ENCODE assay signal across 11 cellular contexts in the genomic region with DNA sequence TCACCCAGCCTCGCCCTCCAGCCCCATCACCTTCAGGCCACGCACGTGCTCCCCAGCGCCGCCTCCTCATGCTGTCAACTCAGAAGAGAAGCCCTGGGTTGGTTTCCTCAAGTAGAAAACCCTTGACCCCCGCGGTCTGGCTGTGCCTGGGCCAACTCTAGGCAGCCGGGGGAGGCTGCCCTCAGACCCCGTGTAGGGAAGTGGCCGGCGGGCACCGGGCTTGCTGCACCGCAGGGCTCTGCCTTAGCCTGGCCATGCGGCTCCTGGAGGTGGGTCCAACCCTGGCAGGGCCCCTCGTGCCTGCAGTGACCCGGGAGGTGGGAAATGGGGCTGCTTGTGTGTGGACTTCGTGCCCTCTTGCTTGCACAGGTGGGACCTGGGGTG.
DNase-seq lines count a peak whose midpoint lies in the region; ATAC-seq and TF ChIP-seq lines count a peak whose summit lies in the region.
"Had no signal": no experiment of that assay in that cellular context is flagged by ENCODE, and none has a peak within 500 bp of the region (broad histone marks: within the 10 kb centered on the region; RNA-seq: fewer than 3 reads in every experiment).

No MANE protein-coding gene starts in this region.

- no peaks in the 10 kb centered on the region for H3K9me3 Mint-ChIP-seq in progenitor cell of endocrine pancreas (ENCODE audit: low read depth)

- DNase-seq in BE2C (no peak), choroid plexus epithelial cell (ENCODE audit: low read depth) (no peak), progenitor cell of endocrine pancreas (ENCODE audit: low spot score, unreplicated experiment) (no peak)
- DNase-seq: DMS153, NCI-H187 had no signal

- H3K27ac Mint-ChIP-seq in progenitor cell of endocrine pancreas = no peak overlapping the region

- H3K4me3 Mint-ChIP-seq in progenitor cell of endocrine pancreas (ENCODE audit: low read depth) = peak overlapping the region; percentile 31

- H3K9ac ChIP-seq in HUES48 (ENCODE audit: low read depth, low read length) = no peak overlapping the region

- H3K4me3 ChIP-seq in BE2C (ENCODE audit: low read depth, low read length) (peak overlapping the region; percentile 51), HUES48 (ENCODE audit: low read depth, low read length) (peak overlapping the region; percentile 35; the same call in 1 of the 2 replicates), choroid plexus epithelial cell (ENCODE audit: low read depth, low read length) (peak overlapping the region; percentile 11)
- H3K4me3 ChIP-seq: lung had no signal

- TF ChIP-seq CTCF in BE2C (IDR thresholded peaks at IDR 0.05; ENCODE audit: low read depth, low read length) (no peak), choroid plexus epithelial cell (conservative IDR thresholded peaks at IDR 0.05; ENCODE audit: low read depth, low read length) (no peak), progenitor cell of endocrine pancreas (IDR thresholded peaks at IDR 0.05; ENCODE audit: unreplicated experiment) (no peak)

- H3K27me3 ChIP-seq in BE2C = no peaks in the 10 kb centered on the region
- peaks cover 57% of the 10 kb centered on the region for H3K27me3 ChIP-seq in HUES48 (ENCODE audit: control insufficient read depth, insufficient read depth, low read length)

- H3K36me3 Mint-ChIP-seq in progenitor cell of endocrine pancreas (ENCODE audit: insufficient read depth) = no peaks in the 10 kb centered on the region

- H3K4me1 Mint-ChIP-seq in progenitor cell of endocrine pancreas (ENCODE audit: low read depth) = peaks cover 31% of the 10 kb centered on the region

- H3K27me3 Mint-ChIP-seq in progenitor cell of endocrine pancreas = peaks cover 26% of the 10 kb centered on the region

- H3K36me3 ChIP-seq in BE2C = 0 out of 2 replicates have a peak, but pooled peaks cover 4% of the 10 kb centered on the region
- H3K36me3 ChIP-seq in HUES48 (ENCODE audit: control insufficient read depth, insufficient read depth, low read length) = no peaks in the 10 kb centered on the region

- H3K4me1 ChIP-seq in BE2C (peaks cover 59% of the 10 kb centered on the region), HUES48 (ENCODE audit: control insufficient read depth, insufficient read depth, low read length) (peaks cover 37% of the 10 kb centered on the region)

- H3K9me3 ChIP-seq in BE2C = no peaks in the 10 kb centered on the region
- H3K9me3 ChIP-seq in HUES48 (ENCODE audit: control insufficient read depth, insufficient read depth, low read length) = no peaks in the 10 kb centered on the region

- no peak for ATAC-seq in GM18870 (IDR thresholded peaks at IDR 0.05; ENCODE audit: unreplicated experiment)
- no peak for ATAC-seq in GM21528 (IDR thresholded peaks at IDR 0.05; ENCODE audit: low FRiP score, unreplicated experiment)
- ATAC-seq in HG03025 (IDR thresholded peaks at IDR 0.05; ENCODE audit: low FRiP score, unreplicated experiment) = no peak
- no peak for ATAC-seq in HG03378 (IDR thresholded peaks at IDR 0.05; ENCODE audit: unreplicated experiment)

- H3K27ac ChIP-seq in HUES48 (ENCODE audit: low read depth, low read length) = no peak overlapping the region
